Comparison of ENCODE assay signal across 1 cellular context in the genomic region with DNA sequence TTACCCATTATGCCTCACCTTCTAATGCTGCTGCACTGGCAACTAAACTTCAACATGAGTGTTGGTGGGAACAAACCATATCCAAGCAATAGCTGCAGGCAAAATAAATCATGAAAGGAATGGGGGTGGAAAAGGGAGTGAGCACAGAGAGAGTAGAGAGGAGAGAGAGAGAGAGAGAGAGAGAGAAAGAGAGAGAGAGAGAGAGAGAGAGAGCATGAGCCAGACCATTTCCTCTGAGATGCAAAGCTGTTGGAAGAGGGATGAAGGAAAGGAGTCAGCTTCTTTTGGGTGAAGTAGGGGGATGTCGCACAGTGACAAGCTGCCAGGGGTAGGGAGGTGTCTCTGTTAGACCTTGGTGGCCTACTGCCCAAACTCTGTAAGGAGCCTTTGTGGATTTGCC.
TF ChIP-seq lines count a peak whose summit lies in the region.

No MANE protein-coding gene starts in this region.

TF ChIP-seq in HepG2, 621 proteins besides CTCF, POLR2A, EP300 and RAD21 (continued from another document):
- TF ChIP-seq, protein P1, sequence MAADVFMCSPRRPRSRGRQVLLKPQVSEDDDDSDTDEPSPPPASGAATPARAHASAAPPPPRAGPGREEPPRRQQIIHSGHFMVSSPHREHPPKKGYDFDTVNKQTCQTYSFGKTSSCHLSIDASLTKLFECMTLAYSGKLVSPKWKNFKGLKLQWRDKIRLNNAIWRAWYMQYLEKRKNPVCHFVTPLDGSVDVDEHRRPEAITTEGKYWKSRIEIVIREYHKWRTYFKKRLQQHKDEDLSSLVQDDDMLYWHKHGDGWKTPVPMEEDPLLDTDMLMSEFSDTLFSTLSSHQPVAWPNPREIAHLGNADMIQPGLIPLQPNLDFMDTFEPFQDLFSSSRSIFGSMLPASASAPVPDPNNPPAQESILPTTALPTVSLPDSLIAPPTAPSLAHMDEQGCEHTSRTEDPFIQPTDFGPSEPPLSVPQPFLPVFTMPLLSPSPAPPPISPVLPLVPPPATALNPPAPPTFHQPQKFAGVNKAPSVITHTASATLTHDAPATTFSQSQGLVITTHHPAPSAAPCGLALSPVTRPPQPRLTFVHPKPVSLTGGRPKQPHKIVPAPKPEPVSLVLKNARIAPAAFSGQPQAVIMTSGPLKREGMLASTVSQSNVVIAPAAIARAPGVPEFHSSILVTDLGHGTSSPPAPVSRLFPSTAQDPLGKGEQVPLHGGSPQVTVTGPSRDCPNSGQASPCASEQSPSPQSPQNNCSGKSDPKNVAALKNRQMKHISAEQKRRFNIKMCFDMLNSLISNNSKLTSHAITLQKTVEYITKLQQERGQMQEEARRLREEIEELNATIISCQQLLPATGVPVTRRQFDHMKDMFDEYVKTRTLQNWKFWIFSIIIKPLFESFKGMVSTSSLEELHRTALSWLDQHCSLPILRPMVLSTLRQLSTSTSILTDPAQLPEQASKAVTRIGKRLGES (CRISPR knock-in tag; IDR thresholded peaks at IDR 0.05; ENCODE audit: borderline replicate concordance) = no peak
- no peak for TF ChIP-seq ZFP36L2 (CRISPR knock-in tag; IDR thresholded peaks at IDR 0.05)
- no peak for TF ChIP-seq ZNF589 (CRISPR knock-in tag; conservative IDR thresholded peaks at IDR 0.05)
- TF ChIP-seq HNF4G (IDR thresholded peaks at IDR 0.05; ENCODE audit: borderline replicate concordance, low read depth, low read length) = no peak
- no peak for TF ChIP-seq HNF4G (CRISPR knock-in tag; IDR thresholded peaks at IDR 0.05; ENCODE audit: borderline replicate concordance, low read depth)
- TF ChIP-seq, protein P2, sequence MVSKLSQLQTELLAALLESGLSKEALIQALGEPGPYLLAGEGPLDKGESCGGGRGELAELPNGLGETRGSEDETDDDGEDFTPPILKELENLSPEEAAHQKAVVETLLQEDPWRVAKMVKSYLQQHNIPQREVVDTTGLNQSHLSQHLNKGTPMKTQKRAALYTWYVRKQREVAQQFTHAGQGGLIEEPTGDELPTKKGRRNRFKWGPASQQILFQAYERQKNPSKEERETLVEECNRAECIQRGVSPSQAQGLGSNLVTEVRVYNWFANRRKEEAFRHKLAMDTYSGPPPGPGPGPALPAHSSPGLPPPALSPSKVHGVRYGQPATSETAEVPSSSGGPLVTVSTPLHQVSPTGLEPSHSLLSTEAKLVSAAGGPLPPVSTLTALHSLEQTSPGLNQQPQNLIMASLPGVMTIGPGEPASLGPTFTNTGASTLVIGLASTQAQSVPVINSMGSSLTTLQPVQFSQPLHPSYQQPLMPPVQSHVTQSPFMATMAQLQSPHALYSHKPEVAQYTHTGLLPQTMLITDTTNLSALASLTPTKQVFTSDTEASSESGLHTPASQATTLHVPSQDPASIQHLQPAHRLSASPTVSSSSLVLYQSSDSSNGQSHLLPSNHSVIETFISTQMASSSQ (IDR thresholded peaks at IDR 0.05; ENCODE audit: low read depth) = no peak
- TF ChIP-seq, protein P2 (CRISPR knock-in tag; IDR thresholded peaks at IDR 0.05; ENCODE audit: borderline replicate concordance) = no peak
- TF ChIP-seq CBX1 (IDR thresholded peaks at IDR 0.05; ENCODE audit: low read depth) = no peak
- TF ChIP-seq ZNF776 (CRISPR knock-in tag; IDR thresholded peaks at IDR 0.05) = no peak
- TF ChIP-seq EHMT2 (IDR thresholded peaks at IDR 0.05; ENCODE audit: borderline replicate concordance, low read depth, low read length) = no peak
- TF ChIP-seq SSRP1 (CRISPR knock-in tag; IDR thresholded peaks at IDR 0.05) = no peak
- no peak for TF ChIP-seq HNF4A (CRISPR knock-in tag; IDR thresholded peaks at IDR 0.05)
- no peak for TF ChIP-seq PCBP1 (IDR thresholded peaks at IDR 0.05; ENCODE audit: borderline replicate concordance, low read depth, low read length)
- TF ChIP-seq, protein P3, sequence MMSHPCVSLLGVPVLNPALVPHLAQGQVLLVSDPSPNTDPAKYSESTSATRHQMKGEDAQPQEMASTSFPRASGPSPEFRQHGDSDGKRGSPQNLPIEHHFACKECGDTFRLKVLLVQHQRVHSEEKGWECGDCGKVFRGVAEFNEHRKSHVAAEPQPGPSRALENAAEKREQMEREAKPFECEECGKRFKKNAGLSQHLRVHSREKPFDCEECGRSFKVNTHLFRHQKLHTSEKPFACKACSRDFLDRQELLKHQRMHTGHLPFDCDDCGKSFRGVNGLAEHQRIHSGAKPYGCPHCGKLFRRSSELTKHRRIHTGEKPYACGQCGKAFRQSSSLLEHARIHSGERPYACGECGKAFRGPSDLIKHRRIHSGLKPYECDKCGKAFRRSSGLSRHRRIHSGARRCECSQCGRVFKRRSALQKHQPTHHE (CRISPR knock-in tag; IDR thresholded peaks at IDR 0.05; ENCODE audit: borderline replicate concordance) = no peak
- TF ChIP-seq SAP130 (CRISPR knock-in tag; IDR thresholded peaks at IDR 0.05; ENCODE audit: low read depth) = no peak
